In genomic region chr2:143686585-143687164, GRCh38 we compare ENCODE assay signal across 8 cellular contexts.
A peak's percentile ranks its signal among the peaks of the same experiment; 100 is the strongest.
DNase-seq lines count a peak whose midpoint lies in the region; ATAC-seq and TF ChIP-seq lines count a peak whose summit lies in the region.

No MANE protein-coding gene starts in this region.

- no peak for TF ChIP-seq POLR2A in uterus (IDR thresholded peaks at IDR 0.05)

- H3K9me3 ChIP-seq in uterus: no peaks in the 10 kb centered on the region

- no peaks in the 10 kb centered on the region for H3K36me3 ChIP-seq in uterus

- DNase-seq in SIG-M5 treated with dmso at 0.1 percent for 504 hours (lab: John Stamatoyannopoulos, UW; ENCODE audit: unreplicated experiment) (peak; percentile 13), SIG-M5 (lab: John Stamatoyannopoulos, UW) (no peak), HT1080 (ENCODE audit: low read depth) (peak; percentile 41), iPS-NIHi7 (ENCODE audit: extremely low spot score) (peak; percentile 53), uterus (no peak)
- DNase-seq in activated CD8-positive, alpha-beta memory T cell treated with anti-CD3 and anti-CD28 coated beads, Interleukin-2, amount 50 U/mL, for 4 hours: no peak

- no peak overlapping the region for H3K27ac ChIP-seq in uterus

- no peaks in the 10 kb centered on the region for H3K27me3 ChIP-seq in uterus

- peak; percentile 14; the same call in 1 of the 2 replicates for TF ChIP-seq CTCF in WI38 (IDR thresholded peaks at IDR 0.05; ENCODE audit: low read depth, low read length)
- TF ChIP-seq CTCF in uterus (IDR thresholded peaks at IDR 0.05): peak; percentile 24 to 28 (median 26)

- intact Hi-C loops in uterus (cut with DNase I; ENCODE audit: low total_unique reads): no loop called here

- H3K4me3 ChIP-seq in WI38 (ENCODE audit: low read depth, low read length) (no peak overlapping the region), uterus (no peak overlapping the region)

- ATAC-seq in HG03571 (IDR thresholded peaks at IDR 0.05; ENCODE audit: unreplicated experiment): no peak

- no peaks in the 10 kb centered on the region for H3K4me1 ChIP-seq in uterus

Comparison
In these comparisons a context has a peak if more than half of its experiments do, and no peak if none do; other contexts are left out.
1. DNase-seq: peak in SIG-M5 treated with dmso at 0.1 percent for 504 hours (single experiment), HT1080 (single experiment) and iPS-NIHi7 (single experiment); none in SIG-M5 (single experiment), uterus (0 of 2) and activated CD8-positive, alpha-beta memory T cell treated with anti-CD3 and anti-CD28 coated beads, Interleukin-2, amount 50 U/mL, for 4 hours (single experiment).